8 cellular contexts compared by ENCODE assay signal in genomic region chr1:212414328-212415106, GRCh38. TPM values are rescaled to one million over a fixed set of nuclear protein-coding genes. Genes with fewer than 3 reads are reported as not detected.
A peak's percentile ranks its signal among the peaks of the same experiment; 100 is the strongest.
DNase-seq lines count a peak whose midpoint lies in the region; ATAC-seq, FAIRE-seq and TF ChIP-seq lines count a peak whose summit lies in the region.

Gene PACC1 (minus strand): TSS chr1:212414886. CDS start chr1:212414757, 129 bp downstream.

- peak; percentile 80 for FAIRE-seq in HepG2 (lab: Jason Lieb, UNC)

- DNase-seq in C1 segment of cervical spinal cord (lab: John Stamatoyannopoulos, UW) (peak; percentile 10 to 94 (median 84)), GM19240 (ENCODE audit: insufficient read length, low spot score) (peak; percentile 94), NCI-H748 (lab: John Stamatoyannopoulos, UW; ENCODE audit: unreplicated experiment) (peak; percentile 90), HepG2 (ENCODE audit: low spot score) (peak; percentile 89)
- DNase-seq in activated CD4-positive, alpha-beta T cell treated with anti-CD3 and anti-CD28 coated beads, Interleukin-2, amount 50 U/mL, for 1 hour: peak; percentile 80
- peak; percentile 83 for DNase-seq in stimulated activated CD4-positive, alpha-beta T cell treated with anti-CD3 and anti-CD28 coated beads, Interleukin-4, amount 100 ng/mL, for 1 hour

- peaks cover 42% of the 10 kb centered on the region for H3K4me1 ChIP-seq in HepG2 (ENCODE audit: insufficient read depth, low read length)

- peak within 1 kb of the TSS; percentile 92 for H2AFZ ChIP-seq in HepG2 (ENCODE audit: low read length)

- TF ChIP-seq RAD21 in HepG2 (CRISPR knock-in tag; IDR thresholded peaks at IDR 0.05): no peak

- TF ChIP-seq POLR2A in HepG2 (IDR thresholded peaks at IDR 0.05; ENCODE audit: insufficient read depth in 1 of 2, low read depth in 2 of 2, low read length in 2 of 2): peak; percentile 59 to 91

- peaks cover 48% of the 10 kb centered on the region for H3K36me3 Mint-ChIP-seq in dendritic cell treated with granulocyte-macrophage colony-stimulating factor and Interleukin-4, amounts not matched to agents 40 ng/mL and 50 ng/mL, for 4 days (ENCODE audit: low read depth)

- H3K9ac ChIP-seq in HepG2 (ENCODE audit: insufficient read depth, low read depth, low read length): peak within 1 kb of the TSS; percentile 55

- H3K27me3 ChIP-seq in HepG2 (ENCODE audit: control insufficient read depth in 1 of 2, insufficient read depth in 2 of 2, low read length in 2 of 2): peaks cover 1 to 5% of the 10 kb centered on the region in 2 experiments; a peak in 1 of 5 replicates

- peaks cover 89% of the 10 kb centered on the region for H3K4me1 Mint-ChIP-seq in dendritic cell treated with granulocyte-macrophage colony-stimulating factor and Interleukin-4, amounts not matched to agents 40 ng/mL and 50 ng/mL, for 4 days (ENCODE audit: low read depth)

- peaks cover 6 to 8% of the 10 kb centered on the region in 2 experiments; a peak in 3 of 5 replicates for H3K36me3 ChIP-seq in HepG2 (replicated peaks in 1 of 2; ENCODE audit: control insufficient read depth in 1 of 2, insufficient read depth in 2 of 2, low read length in 2 of 2)

- no peaks in the 10 kb centered on the region for H4K20me1 ChIP-seq in HepG2 (ENCODE audit: insufficient read depth, low read length)

- ATAC-seq in HG03457 (IDR thresholded peaks at IDR 0.05; ENCODE audit: unreplicated experiment): peak; percentile 97
- peak; percentile 95 for ATAC-seq in HepG2

- intact Hi-C loops in dendritic cell treated with granulocyte-macrophage colony-stimulating factor and Interleukin-4, amounts not matched to agents 40 ng/mL and 50 ng/mL, for 4 days (cut with micrococcal nuclease): loop anchor here (1.0 kb wide), 1 partner anchor 18 kb away; the partner anchor contains the start of gene NENF
- intact Hi-C loops in HepG2 (cut with micrococcal nuclease; ENCODE audit: unreplicated experiment): no loop called here

- TF ChIP-seq CTCF in HepG2 (CRISPR knock-in tag; IDR thresholded peaks at IDR 0.05): peak; percentile 41

- H3K9me3 Mint-ChIP-seq in dendritic cell treated with granulocyte-macrophage colony-stimulating factor and Interleukin-4, amounts not matched to agents 40 ng/mL and 50 ng/mL, for 4 days: no peaks in the 10 kb centered on the region

- BruUV-seq in HepG2 (replicated peaks; lab: Mats Ljungman, UMichigan): no TSS peak

- peak within 1 kb of the TSS; percentile 99 for H3K27ac Mint-ChIP-seq in dendritic cell treated with granulocyte-macrophage colony-stimulating factor and Interleukin-4, amounts not matched to agents 40 ng/mL and 50 ng/mL, for 4 days

- no peak within 1 kb of the TSS for H3K27ac ChIP-seq in HepG2 (ENCODE audit: extremely low read length, insufficient read depth, low read length)

- H3K79me2 ChIP-seq in HepG2 (ENCODE audit: insufficient read depth, low read length): peaks cover 11% of the 10 kb centered on the region

- TF ChIP-seq EP300 in HepG2 (IDR thresholded peaks at IDR 0.05; ENCODE audit: low read depth in 2 of 2, low read length in 2 of 2) (no peak), HepG2 (CRISPR knock-in tag; IDR thresholded peaks at IDR 0.05; ENCODE audit: borderline replicate concordance) (no peak)

- POLR2A ChIA-PET in HepG2 (lab: Yijun Ruan, JAX): interaction anchor here (1.2 kb wide), 1 partner anchor 194 kb away, joined by 4 read pairs; the partner anchor contains the start of gene ATF3

- WGBS in HepG2 (ENCODE audit: low lambda C conversion rate): 0% methylated on average over 4 of the region's 74 CpGs

- CTCF ChIA-PET in HepG2 (lab: Yijun Ruan, JAX; ENCODE audit: low intra/inter-chr PET ratio, low total read pairs): interaction anchor here (0.7 kb wide), 1 partner anchor 12 kb away, joined by 3 read pairs; no protein-coding TSS in a partner anchor

- no peaks in the 10 kb centered on the region for H3K27me3 Mint-ChIP-seq in dendritic cell treated with granulocyte-macrophage colony-stimulating factor and Interleukin-4, amounts not matched to agents 40 ng/mL and 50 ng/mL, for 4 days

- in situ Hi-C loops in HepG2 (cut with HindIII; ENCODE audit: extremely low pct_ligation_motif_present, low pct_unique_long_range_greater_than_20kb): no loop called here

- H3K4me3 Mint-ChIP-seq in dendritic cell treated with granulocyte-macrophage colony-stimulating factor and Interleukin-4, amounts not matched to agents 40 ng/mL and 50 ng/mL, for 4 days: peak within 1 kb of the TSS; percentile 89

- H3K4me2 ChIP-seq in HepG2 (ENCODE audit: low read depth, low read length): peak within 1 kb of the TSS; percentile 92

- H3K4me3 ChIP-seq in HepG2 (replicated peaks in 1 of 3; ENCODE audit: insufficient read depth in 1 of 3, low read depth in 2 of 3, low read length in 3 of 3): peak within 1 kb of the TSS; percentile 73 to 87 (median 78)

- no peaks in the 10 kb centered on the region for H3K9me3 ChIP-seq in HepG2 (ENCODE audit: low read length)

TF ChIP-seq in HepG2, 621 proteins besides CTCF, POLR2A, EP300 and RAD21 (continues in another document):
- TF ChIP-seq THAP11 (CRISPR knock-in tag; IDR thresholded peaks at IDR 0.05) (peak; percentile 99), ZNF329 (CRISPR knock-in tag; IDR thresholded peaks at IDR 0.05; ENCODE audit: low read depth) (0 out of 2 replicates have a peak, but pooled peaks have one; percentile 70), ZNF281 (CRISPR knock-in tag; IDR thresholded peaks at IDR 0.05; ENCODE audit: borderline replicate concordance) (0 out of 2 replicates have a peak, but pooled peaks have one; percentile 11), CBX1 (IDR thresholded peaks at IDR 0.05; ENCODE audit: low read depth) (peak; percentile 77), ZNF768 (CRISPR knock-in tag; IDR thresholded peaks at IDR 0.05) (peak; percentile 50; the same call in 1 of the 2 replicates), NRL (CRISPR knock-in tag; IDR thresholded peaks at IDR 0.05; ENCODE audit: borderline replicate concordance) (peak; percentile 8; the same call in 1 of the 2 replicates), IKZF5 (CRISPR knock-in tag; IDR thresholded peaks at IDR 0.05) (peak; percentile 66), MTA1 (CRISPR knock-in tag; IDR thresholded peaks at IDR 0.05; ENCODE audit: borderline replicate concordance) (no peak)

RNA-seq across cellular contexts. Expression of gene PACC1, which starts in this region (rescaled TPM):
- 7.1 and 9.4 TPM in 2 replicates for total RNA-seq in HepG2 (2016; rRNA removed; fragmentation: Illumina TruSeq; extraction: Trizol)
- total RNA-seq in HepG2 (2016; cell fraction: cytosol; rRNA removed; fragmentation: Illumina TruSeq; extraction: Trizol; ENCODE audit: low read depth): 2.0 and 2.1 TPM in 2 replicates
- 5.3 and 9.8 TPM in 2 replicates for total RNA-seq in HepG2 (2016; cell fraction: insoluble cytoplasmic fraction; rRNA removed; fragmentation: Illumina TruSeq; extraction: Trizol)
- total RNA-seq in HepG2 (2016; cell fraction: membrane; rRNA removed; fragmentation: Illumina TruSeq; extraction: Trizol): 2.5 and 3.3 TPM in 2 replicates
- total RNA-seq in HepG2 (2016; cell fraction: nucleus; rRNA removed; fragmentation: Illumina TruSeq; extraction: Trizol): 11.0 and 12.2 TPM in 2 replicates
- polyA plus RNA-seq in HepG2 (2011; rRNA removed): 10.7 and 14.1 TPM in 2 replicates
- 10.6 and 11.3 TPM in 2 replicates for polyA plus RNA-seq in HepG2 (2011; cell fraction: cytosol; rRNA removed)
- polyA plus RNA-seq in HepG2 (2011; cell fraction: nucleus; rRNA removed): 7.5 and 7.6 TPM in 2 replicates
- 3.4 and 6.4 TPM in 2 replicates for polyA plus RNA-seq in HepG2 (2012)
- 0.76 and 1.3 TPM in 2 replicates for polyA plus RNA-seq in HepG2 (2016; cell fraction: cytosol; fragmentation: Illumina TruSeq; extraction: Trizol; ENCODE audit: low read depth)
- polyA plus RNA-seq in HepG2 (2016; cell fraction: insoluble cytoplasmic fraction; fragmentation: Illumina TruSeq; extraction: Trizol; ENCODE audit: low read depth): 4.4 and 5.3 TPM in 2 replicates
- 1.2 and 1.4 TPM in 2 replicates for polyA plus RNA-seq in HepG2 (2016; cell fraction: membrane; fragmentation: Illumina TruSeq; extraction: Trizol; ENCODE audit: low read depth)
- 9.7 and 14.6 TPM in 2 replicates for polyA plus RNA-seq in HepG2 (2016; cell fraction: nucleus; fragmentation: Illumina TruSeq; extraction: Trizol; ENCODE audit: insufficient read depth, low read depth)
- 31.5 and 38.5 TPM in 2 replicates for polyA minus RNA-seq in HepG2 (2011; rRNA and poly(A)+ RNA removed; ENCODE audit: low replicate concordance)
- polyA minus RNA-seq in HepG2 (2011; cell fraction: cytosol; rRNA and poly(A)+ RNA removed): 8.6 and 8.7 TPM in 2 replicates
- 9.5 and 15.3 TPM in 2 replicates for polyA minus RNA-seq in HepG2 (2011; cell fraction: nucleus; rRNA and poly(A)+ RNA removed)
